In the genomic region with DNA sequence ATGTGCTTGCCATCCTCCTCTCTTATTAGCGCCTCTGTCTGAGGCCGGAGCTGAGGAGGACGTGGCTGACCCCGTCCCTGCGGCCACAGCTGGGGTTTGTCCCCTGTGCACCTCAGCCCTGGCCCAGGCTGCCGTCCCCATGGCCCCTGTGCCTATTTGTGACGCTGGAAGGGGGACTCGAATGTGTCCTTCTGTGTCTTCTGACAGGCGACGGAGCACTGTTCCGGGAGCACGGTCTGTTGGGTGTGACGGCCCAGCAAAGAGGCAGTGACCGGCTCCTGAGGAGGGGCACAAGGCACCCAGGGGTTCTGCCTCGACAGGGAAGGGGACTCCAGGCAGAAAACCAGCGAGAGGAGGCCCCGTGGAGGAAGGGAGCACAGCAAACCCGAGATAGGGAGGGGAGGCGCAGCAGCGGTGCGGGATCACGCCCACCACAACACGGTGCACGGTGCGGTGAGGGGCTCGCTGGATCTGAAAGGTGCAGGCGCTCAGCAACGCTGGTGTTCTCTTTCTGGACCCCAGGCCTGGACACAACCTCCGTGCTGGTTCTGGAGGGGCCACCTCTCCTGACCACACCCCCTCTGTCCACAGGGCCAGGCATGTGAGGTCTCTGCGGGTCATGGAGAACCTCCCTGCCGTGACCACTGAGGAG, we compare ENCODE assay signal across 23 cellular contexts.
"Had no signal": no experiment of that assay in that cellular context is flagged by ENCODE, and none has a peak within 500 bp of the region (broad histone marks: within the 10 kb centered on the region; RNA-seq: fewer than 3 reads in every experiment).

No MANE protein-coding gene starts in this region.

- ATAC-seq: activated CD4-positive, CD25-positive, alpha-beta regulatory T cell treated with anti-CD3 and anti-CD28 coated beads, Interleukin-2, amount 50 U/mL, for 24 hours; activated naive CD8-positive, alpha-beta T cell treated with anti-CD3 and anti-CD28 coated beads, Interleukin-2, amount 50 U/mL, for 24 hours; gastrocnemius medialis; natural killer cell treated with Interleukin-12 subunit alpha and Interleukin-12 subunit beta and Interleukin-15 and Interleukin-18, amount 100 ng/mL, for 72 hours; stimulated activated naive CD8-positive, alpha-beta T cell treated with anti-CD3 and anti-CD28 coated beads, Interleukin-15, Interleukin-2, amounts not matched to agents 100 U/mL and 50 U/mL, for 24 hours had no signal

- H3K36me3 ChIP-seq: brain microvascular endothelial cell, colonic mucosa, gastrocnemius medialis, sigmoid colon had no signal

- H3K4me1 ChIP-seq: colonic mucosa had no signal

- H3K27me3 ChIP-seq: brain microvascular endothelial cell, colonic mucosa, gastrocnemius medialis had no signal

- H3K4me3 ChIP-seq: colonic mucosa, gastrocnemius medialis, sigmoid colon, tibial artery had no signal

- H3K9me3 Mint-ChIP-seq: activated naive CD4-positive, alpha-beta T cell treated with anti-CD3 and anti-CD28 coated beads, Interleukin-2, amount 10 ng/mL, durations not matched to agents 7 days and 5 days; activated naive CD8-positive, alpha-beta T cell treated with anti-CD3 and anti-CD28 coated beads, Interleukin-2, amount 50 U/mL, for 24 hours; natural killer cell treated with Interleukin-12 subunit alpha and Interleukin-12 subunit beta and Interleukin-15 and Interleukin-18, amount 100 ng/mL, for 72 hours had no signal

- H3K27me3 Mint-ChIP-seq: activated naive CD8-positive, alpha-beta T cell treated with anti-CD3 and anti-CD28 coated beads, Interleukin-2, amount 50 U/mL, for 24 hours; natural killer cell treated with Interleukin-12 subunit alpha and Interleukin-12 subunit beta and Interleukin-15 and Interleukin-18, amount 100 ng/mL, for 72 hours had no signal

- H3K27ac Mint-ChIP-seq: activated naive CD4-positive, alpha-beta T cell treated with anti-CD3 and anti-CD28 coated beads, Interleukin-2, amount 10 ng/mL, durations not matched to agents 7 days and 5 days; activated naive CD8-positive, alpha-beta T cell treated with anti-CD3 and anti-CD28 coated beads, Interleukin-2, amount 50 U/mL, for 24 hours; natural killer cell treated with Interleukin-12 subunit alpha and Interleukin-12 subunit beta and Interleukin-15 and Interleukin-18, amount 100 ng/mL, for 72 hours had no signal

- H3K4me3 Mint-ChIP-seq: activated naive CD4-positive, alpha-beta T cell treated with anti-CD3 and anti-CD28 coated beads, Interleukin-2, amount 10 ng/mL, durations not matched to agents 7 days and 5 days; activated naive CD8-positive, alpha-beta T cell treated with anti-CD3 and anti-CD28 coated beads, Interleukin-2, amount 50 U/mL, for 24 hours; natural killer cell treated with Interleukin-12 subunit alpha and Interleukin-12 subunit beta and Interleukin-15 and Interleukin-18, amount 100 ng/mL, for 72 hours had no signal

- H3K27ac ChIP-seq: brain microvascular endothelial cell, colonic mucosa, gastrocnemius medialis, sigmoid colon, tibial artery had no signal

- H3K36me3 Mint-ChIP-seq: activated naive CD4-positive, alpha-beta T cell treated with anti-CD3 and anti-CD28 coated beads, Interleukin-2, amount 10 ng/mL, durations not matched to agents 7 days and 5 days; natural killer cell treated with Interleukin-12 subunit alpha and Interleukin-12 subunit beta and Interleukin-15 and Interleukin-18, amount 100 ng/mL, for 72 hours had no signal

- FAIRE-seq: endometrium, urothelium cell line had no signal

- DNase-seq: activated CD4-positive, alpha-beta T cell treated with anti-CD3 and anti-CD28 coated beads, Interleukin-2, amount 50 U/mL, for 1 hour; activated CD8-positive, alpha-beta memory T cell treated with anti-CD3 and anti-CD28 coated beads for 24 hours; activated CD8-positive, alpha-beta memory T cell treated with anti-CD3 and anti-CD28 coated beads, Interleukin-2, amount 50 U/mL, for 48 hours; activated effector memory CD4-positive, alpha-beta T cell treated with Interleukin-2 at 50 U/mL for 16 hours; activated naive CD4-positive, alpha-beta T cell treated with anti-CD3 and anti-CD28 coated beads, Interleukin-2, amount 10 ng/mL, durations not matched to agents 7 days and 5 days; activated naive CD8-positive, alpha-beta T cell treated with anti-CD3 and anti-CD28 coated beads, Interleukin-2, amount 50 U/mL, for 24 hours; activated T-cell treated with anti-CD3 and anti-CD28 coated beads, Interleukin-2, amount 50 U/mL, for 48 hours; anterior cingulate cortex; brain microvascular endothelial cell; central memory CD4-positive, alpha-beta T cell; colonic mucosa; gastrocnemius medialis; head of caudate nucleus; sigmoid colon; stimulated activated CD8-positive, alpha-beta memory T cell treated with anti-CD3 and anti-CD28 coated beads, Interleukin-4, amount 100 ng/mL, for 48 hours; stimulated activated naive CD8-positive, alpha-beta T cell treated with anti-CD3 and anti-CD28 coated beads, Interleukin-15, Interleukin-2, amounts not matched to agents 100 U/mL and 50 U/mL, for 24 hours; T-helper 1 cell; T1000; tibial artery had no signal

- H3K9me3 ChIP-seq: colonic mucosa, gastrocnemius medialis, sigmoid colon, tibial artery had no signal
